ENCODE assay signal across 11 cellular contexts in the genomic region with DNA sequence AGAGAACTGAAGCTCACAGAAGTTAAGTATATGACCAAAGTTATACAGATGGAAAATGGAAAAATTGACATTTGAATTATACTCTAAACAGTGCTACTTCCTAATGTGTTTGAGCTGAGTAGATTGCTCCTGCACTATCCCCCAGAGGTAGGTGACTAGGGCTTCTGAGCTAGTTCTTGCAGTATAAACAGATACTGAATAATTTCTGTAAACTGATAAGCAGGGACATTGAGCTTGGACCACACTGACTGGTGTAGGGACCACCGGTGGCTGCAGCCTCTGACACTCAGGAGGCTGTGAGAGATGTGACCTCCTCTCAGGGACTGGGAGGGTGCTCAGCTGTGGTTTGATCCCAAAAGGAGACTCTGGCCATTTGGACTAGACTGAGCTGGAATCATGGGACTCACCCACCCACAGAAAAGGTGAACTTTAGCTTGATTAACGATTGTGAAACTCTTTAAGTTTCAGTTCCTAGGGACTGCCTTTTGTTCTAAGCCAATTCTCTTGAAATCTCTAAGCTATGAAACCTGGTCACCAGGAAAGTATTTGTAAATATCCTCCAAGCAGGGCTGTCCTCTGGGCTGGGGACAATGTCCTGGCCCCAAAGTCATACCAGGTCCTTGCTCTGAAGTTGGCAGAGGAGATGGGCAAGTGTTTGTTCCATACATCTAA.
A peak's percentile ranks its signal among the peaks of the same experiment; 100 is the strongest.
DNase-seq lines count a peak whose midpoint lies in the region; ATAC-seq and TF ChIP-seq lines count a peak whose summit lies in the region.
"Had no signal": no experiment of that assay in that cellular context is flagged by ENCODE, and none has a peak within 500 bp of the region (broad histone marks: within the 10 kb centered on the region; RNA-seq: fewer than 3 reads in every experiment).

No MANE protein-coding gene starts in this region.

- H3K4me3 Mint-ChIP-seq in CD4-positive, alpha-beta memory T cell: no peak overlapping the region

- no peaks in the 10 kb centered on the region for H3K9me3 Mint-ChIP-seq in CD4-positive, alpha-beta memory T cell

- peak; percentile 47 for DNase-seq in GM10266 (ENCODE audit: extremely low spot score)
- peak; percentile 59 for DNase-seq in MV-4-11 (lab: John Stamatoyannopoulos, UW)
- DNase-seq in HT-29 (ENCODE audit: low spot score): no peak
- no peak for DNase-seq in CD4-positive, alpha-beta memory T cell
- DNase-seq in HCEC 1CT: no peak
- no peak for DNase-seq in NCI-H69 (lab: John Stamatoyannopoulos, UW)
- DNase-seq: activated CD8-positive, alpha-beta memory T cell treated with anti-CD3 and anti-CD28 coated beads, Interleukin-2, amount 50 U/mL, for 4 hours; psoas muscle; SW 1271 had no signal

- no peak overlapping the region for H3K27ac Mint-ChIP-seq in CD4-positive, alpha-beta memory T cell

- intact Hi-C loops in CD4-positive, alpha-beta memory T cell (cut with micrococcal nuclease): no loop called here

- peaks cover 0 to 8% of the 10 kb centered on the region in 2 donors for H3K27me3 Mint-ChIP-seq in CD4-positive, alpha-beta memory T cell

- CTCF ChIA-PET in CD4-positive, alpha-beta memory T cell (lab: Charles Lee; ENCODE audit: partially characterized antibody): no interaction called here

- no peak overlapping the region for H3K4me3 ChIP-seq in CD4-positive, alpha-beta memory T cell (ENCODE audit: low read length in 2 of 2)
- H3K4me3 ChIP-seq: psoas muscle had no signal

- H3K9me3 ChIP-seq in CD4-positive, alpha-beta memory T cell (ENCODE audit: control insufficient read depth in 1 of 2, low read length in 2 of 2): no peaks in the 10 kb centered on the region
- H3K9me3 ChIP-seq: psoas muscle had no signal

- H3K36me3 ChIP-seq in CD4-positive, alpha-beta memory T cell (ENCODE audit: insufficient read depth, low read length): no peaks in the 10 kb centered on the region

- H3K36me3 Mint-ChIP-seq in CD4-positive, alpha-beta memory T cell: no peaks in the 10 kb centered on the region

- no peak overlapping the region for H3K27ac ChIP-seq in CD4-positive, alpha-beta memory T cell (ENCODE audit: low read depth, low read length)
- H3K27ac ChIP-seq: psoas muscle had no signal

- H3K4me1 ChIP-seq in CD4-positive, alpha-beta memory T cell (ENCODE audit: insufficient read depth, low read length): no peaks in the 10 kb centered on the region
- H3K4me1 ChIP-seq: psoas muscle had no signal

- H3K4me1 Mint-ChIP-seq in CD4-positive, alpha-beta memory T cell: peaks cover 0 to 2% (median 0%) of the 10 kb centered on the region in 4 donors

- ATAC-seq in GM19397 (IDR thresholded peaks at IDR 0.05; ENCODE audit: unreplicated experiment): peak; percentile 55
- peak; percentile 49 for ATAC-seq in HG02884 (IDR thresholded peaks at IDR 0.05; ENCODE audit: unreplicated experiment)
- ATAC-seq: psoas muscle had no signal

- POLR2A ChIA-PET in CD4-positive, alpha-beta memory T cell (lab: Charles Lee; ENCODE audit: partially characterized antibody): no interaction called here

- TF ChIP-seq CTCF in GM10266 (IDR thresholded peaks at IDR 0.05; ENCODE audit: control insufficient read depth, insufficient read depth, low read depth, missing control alignments): no peak

- no peaks in the 10 kb centered on the region for H3K27me3 ChIP-seq in CD4-positive, alpha-beta memory T cell (ENCODE audit: insufficient read depth, low read length)

Comparison
In these comparisons a context has a peak if more than half of its experiments do, and no peak if none do; other contexts are left out.
1. DNase-seq: peak in GM10266 (single experiment) and MV-4-11 (single experiment); none in HT-29 (single experiment), CD4-positive, alpha-beta memory T cell (0 of 5), HCEC 1CT (single experiment) and NCI-H69 (single experiment).